35 cellular contexts compared by ENCODE assay signal in the genomic region with DNA sequence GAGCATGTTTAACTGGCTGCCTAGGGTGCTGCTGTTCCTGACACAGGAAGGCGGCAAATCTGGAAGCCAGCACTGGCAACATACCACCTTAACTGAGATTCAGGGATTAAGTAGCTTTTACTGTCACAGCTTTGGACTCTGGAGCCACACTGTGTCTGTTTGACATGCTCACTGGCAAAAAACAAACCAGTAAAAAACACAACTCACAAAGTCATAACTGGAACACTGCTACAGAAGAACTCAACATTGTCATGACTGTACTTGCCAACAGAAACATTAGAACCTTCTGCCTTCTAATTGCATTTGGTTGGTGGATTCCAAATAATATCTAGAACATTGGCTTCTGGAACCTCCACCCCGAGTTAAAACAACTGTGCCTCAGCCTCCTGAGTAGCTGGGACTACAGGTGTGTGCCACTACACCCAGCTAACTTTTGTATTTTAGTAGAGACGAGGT.
"Had no signal": no experiment of that assay in that cellular context is flagged by ENCODE, and none has a peak within 500 bp of the region (broad histone marks: within the 10 kb centered on the region; RNA-seq: fewer than 3 reads in every experiment).

No MANE protein-coding gene starts in this region.

- H3K4me1 ChIP-seq: adrenal gland, body of pancreas, breast epithelium had no signal

- H3K36me3 ChIP-seq: adrenal gland, brain microvascular endothelial cell, breast epithelium, WERI-Rb-1 had no signal

- H3K27ac ChIP-seq: adrenal gland, body of pancreas, brain microvascular endothelial cell, breast epithelium, WERI-Rb-1 had no signal

- H3K4me3 ChIP-seq: adrenal gland, body of pancreas, breast epithelium had no signal

- H3K9me3 ChIP-seq: adrenal gland, body of pancreas, breast epithelium had no signal

- H3K27me3 ChIP-seq: adrenal gland, body of pancreas, brain microvascular endothelial cell, breast epithelium had no signal

- FAIRE-seq: astrocyte, TTC549 had no signal

- DNase-seq: activated CD4-positive, alpha-beta memory T cell treated with anti-CD3 and anti-CD28 coated beads, Interleukin-2, amount 10 ng/mL, durations not matched to agents 7 days and 5 days; activated CD4-positive, alpha-beta T cell treated with anti-CD3 and anti-CD28 coated beads for 1 hour; activated CD4-positive, alpha-beta T cell treated with anti-CD3 and anti-CD28 coated beads for 36 hours; activated CD4-positive, alpha-beta T cell treated with anti-CD3 and anti-CD28 coated beads for 48 hours; activated CD4-positive, alpha-beta T cell treated with anti-CD3 and anti-CD28 coated beads, Interleukin-2, amount 10 ng/mL, durations not matched to agents 7 days and 5 days; activated CD4-positive, alpha-beta T cell treated with anti-CD3 and anti-CD28 coated beads, Interleukin-2, amount 50 U/mL, for 48 hours; activated CD4-positive, CD25-positive, alpha-beta regulatory T cell; activated CD8-positive, alpha-beta memory T cell treated with anti-CD3 and anti-CD28 coated beads for 24 hours; activated CD8-positive, alpha-beta memory T cell treated with anti-CD3 and anti-CD28 coated beads, Interleukin-2, amount 10 ng/mL, durations not matched to agents 7 days and 5 days; activated CD8-positive, alpha-beta memory T cell treated with anti-CD3 and anti-CD28 coated beads, Interleukin-2, amount 50 U/mL, for 48 hours; activated CD8-positive, alpha-beta T cell treated with anti-CD3 and anti-CD28 coated beads, Interleukin-2, amount 10 ng/mL, durations not matched to agents 7 days and 5 days; activated effector memory CD4-positive, alpha-beta T cell treated with anti-CD3 and anti-CD28 coated beads, Interleukin-2, amount 50 U/mL, for 16 hours; activated gamma-delta T cell treated with Interleukin-2 at 50 U/mL for 16 hours; activated naive CD4-positive, alpha-beta T cell; activated naive CD4-positive, alpha-beta T cell treated with anti-CD3 and anti-CD28 coated beads for 36 hours; activated naive CD4-positive, alpha-beta T cell treated with anti-CD3 and anti-CD28 coated beads, Interleukin-2, amount 50 U/mL, for 16 hours; activated naive CD8-positive, alpha-beta T cell treated with anti-CD3 and anti-CD28 coated beads for 36 hours; activated T-cell treated with anti-CD3 and anti-CD28 coated beads, Interleukin-2, amount 50 U/mL, for 24 hours; activated T-cell treated with anti-CD3 and anti-CD28 coated beads, Interleukin-2, amount 50 U/mL, for 48 hours; adrenal gland; amniotic stem cell; aorta; body of pancreas; brain microvascular endothelial cell; central memory CD4-positive, alpha-beta T cell; T-helper 1 cell; T-helper 2 cell; T-helper 9 cell; WERI-Rb-1 had no signal

- ATAC-seq: activated CD4-positive, alpha-beta T cell treated with anti-CD3 and anti-CD28 coated beads for 36 hours; activated CD4-positive, CD25-positive, alpha-beta regulatory T cell treated with anti-CD3 and anti-CD28 coated beads, Interleukin-2, amount 50 U/mL, for 24 hours; activated CD8-positive, alpha-beta memory T cell treated with anti-CD3 and anti-CD28 coated beads, Interleukin-2, amount 10 ng/mL, durations not matched to agents 7 days and 5 days; activated CD8-positive, alpha-beta T cell treated with anti-CD3 and anti-CD28 coated beads, Interleukin-2, amount 10 ng/mL, durations not matched to agents 7 days and 5 days; activated naive CD4-positive, alpha-beta T cell treated with anti-CD3 and anti-CD28 coated beads, Interleukin-2, amount 50 U/mL, for 72 hours; body of pancreas; WTC11 had no signal
